Comparison of ENCODE assay signal across 8 cellular contexts in the genomic region with DNA sequence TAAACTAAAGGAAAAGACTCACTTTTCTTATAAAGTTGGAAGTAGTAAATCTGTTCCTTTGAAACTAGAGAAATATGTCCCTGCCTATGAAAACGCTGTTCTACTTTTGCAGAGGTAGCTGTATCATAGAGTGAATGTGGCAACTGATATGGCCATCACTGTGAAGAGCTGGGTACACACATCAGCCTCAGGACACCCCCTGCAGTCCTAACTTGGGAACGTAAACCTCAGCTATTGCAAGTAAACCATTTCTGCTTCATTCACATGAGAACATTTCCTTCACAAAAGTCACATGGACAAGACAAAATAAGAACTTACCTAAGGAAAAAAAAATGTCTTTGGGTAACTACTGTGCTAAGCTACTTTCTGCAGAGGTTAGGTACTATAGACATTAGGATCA.
DNase-seq lines count a peak whose midpoint lies in the region; ATAC-seq and TF ChIP-seq lines count a peak whose summit lies in the region.

No MANE protein-coding gene starts in this region.

- no peak overlapping the region for H3K4me3 ChIP-seq in choroid plexus epithelial cell (ENCODE audit: low read depth, low read length)

- ATAC-seq in activated naive CD8-positive, alpha-beta T cell treated with anti-CD3 and anti-CD28 coated beads, Interleukin-2, amount 10 ng/mL, durations not matched to agents 7 days and 5 days (ENCODE audit: low read depth) = peak; percentile 100
- ATAC-seq in GM18873 (IDR thresholded peaks at IDR 0.05; ENCODE audit: low FRiP score, unreplicated experiment) = no peak

- H3K27ac Mint-ChIP-seq in activated naive CD8-positive, alpha-beta T cell treated with anti-CD3 and anti-CD28 coated beads, Interleukin-2, amount 10 ng/mL, durations not matched to agents 7 days and 5 days = no peak overlapping the region
- no peak overlapping the region for H3K27ac Mint-ChIP-seq in activated naive CD8-positive, alpha-beta T cell treated with anti-CD3 and anti-CD28 coated beads for 36 hours

- H3K4me1 Mint-ChIP-seq in activated naive CD8-positive, alpha-beta T cell treated with anti-CD3 and anti-CD28 coated beads, Interleukin-2, amount 10 ng/mL, durations not matched to agents 7 days and 5 days = peaks cover 5% of the 10 kb centered on the region
- H3K4me1 Mint-ChIP-seq in activated naive CD8-positive, alpha-beta T cell treated with anti-CD3 and anti-CD28 coated beads for 36 hours = peaks cover 8% of the 10 kb centered on the region

- H3K27me3 Mint-ChIP-seq in activated naive CD8-positive, alpha-beta T cell treated with anti-CD3 and anti-CD28 coated beads, Interleukin-2, amount 10 ng/mL, durations not matched to agents 7 days and 5 days = no peaks in the 10 kb centered on the region
- H3K27me3 Mint-ChIP-seq in activated naive CD8-positive, alpha-beta T cell treated with anti-CD3 and anti-CD28 coated beads for 36 hours = no peaks in the 10 kb centered on the region

- peak; percentile 29 for DNase-seq in activated naive CD8-positive, alpha-beta T cell treated with anti-CD3 and anti-CD28 coated beads, Interleukin-2, amount 10 ng/mL, durations not matched to agents 7 days and 5 days
- no peak for DNase-seq in activated naive CD8-positive, alpha-beta T cell treated with anti-CD3 and anti-CD28 coated beads for 36 hours
- DNase-seq in NCI-H748 treated with DMSO at 0.1 percent for 48 hours (lab: John Stamatoyannopoulos, UW) (peak; percentile 26), choroid plexus epithelial cell (ENCODE audit: low read depth) (peak; percentile 26), NCI-H510A (lab: John Stamatoyannopoulos, UW) (no peak), cerebellar cortex (ENCODE audit: low spot score) (no peak)
- DNase-seq in stimulated activated CD4-positive, alpha-beta T cell treated with anti-CD3 and anti-CD28 coated beads, Interleukin-15, amount 100 ng/mL, for 24 hours = peak; percentile 25

- POLR2A ChIA-PET in activated naive CD8-positive, alpha-beta T cell treated with anti-CD3 and anti-CD28 coated beads, Interleukin-2, amount 10 ng/mL, durations not matched to agents 7 days and 5 days (lab: Charles Lee) = no interaction called here

- H3K4me3 Mint-ChIP-seq in activated naive CD8-positive, alpha-beta T cell treated with anti-CD3 and anti-CD28 coated beads, Interleukin-2, amount 10 ng/mL, durations not matched to agents 7 days and 5 days = no peak overlapping the region
- H3K4me3 Mint-ChIP-seq in activated naive CD8-positive, alpha-beta T cell treated with anti-CD3 and anti-CD28 coated beads for 36 hours = no peak overlapping the region

- no peaks in the 10 kb centered on the region for H3K36me3 Mint-ChIP-seq in activated naive CD8-positive, alpha-beta T cell treated with anti-CD3 and anti-CD28 coated beads, Interleukin-2, amount 10 ng/mL, durations not matched to agents 7 days and 5 days
- H3K36me3 Mint-ChIP-seq in activated naive CD8-positive, alpha-beta T cell treated with anti-CD3 and anti-CD28 coated beads for 36 hours = no peaks in the 10 kb centered on the region

- peak; percentile 34 for TF ChIP-seq CTCF in choroid plexus epithelial cell (conservative IDR thresholded peaks at IDR 0.05; ENCODE audit: low read depth, low read length)

- H3K9me3 Mint-ChIP-seq in activated naive CD8-positive, alpha-beta T cell treated with anti-CD3 and anti-CD28 coated beads, Interleukin-2, amount 10 ng/mL, durations not matched to agents 7 days and 5 days = no peaks in the 10 kb centered on the region
- no peaks in the 10 kb centered on the region for H3K9me3 Mint-ChIP-seq in activated naive CD8-positive, alpha-beta T cell treated with anti-CD3 and anti-CD28 coated beads for 36 hours

Comparison
In these comparisons a context has a peak if more than half of its experiments do, and no peak if none do; other contexts are left out.
1. DNase-seq: peak in activated naive CD8-positive, alpha-beta T cell treated with anti-CD3 and anti-CD28 coated beads, Interleukin-2, amount 10 ng/mL, durations not matched to agents 7 days and 5 days (single experiment), NCI-H748 treated with DMSO at 0.1 percent for 48 hours (single experiment), choroid plexus epithelial cell (single experiment) and stimulated activated CD4-positive, alpha-beta T cell treated with anti-CD3 and anti-CD28 coated beads, Interleukin-15, amount 100 ng/mL, for 24 hours (single experiment); none in activated naive CD8-positive, alpha-beta T cell treated with anti-CD3 and anti-CD28 coated beads for 36 hours (single experiment), NCI-H510A (single experiment) and cerebellar cortex (single experiment).